11 cellular contexts compared by ENCODE assay signal in genomic region chr3:106255870-106256248, GRCh38.
DNase-seq lines count a peak whose midpoint lies in the region; ATAC-seq, FAIRE-seq and TF ChIP-seq lines count a peak whose summit lies in the region.
"Had no signal": no experiment of that assay in that cellular context is flagged by ENCODE, and none has a peak within 500 bp of the region (broad histone marks: within the 10 kb centered on the region; RNA-seq: fewer than 3 reads in every experiment).

No MANE protein-coding gene starts in this region.

- peak overlapping the region; percentile 90 for H3K4me2 ChIP-seq in Karpas-422 (ENCODE audit: low read depth, low read length, poor library complexity, severe bottlenecking)

- no peaks in the 10 kb centered on the region for H3K36me3 Mint-ChIP-seq in CD14-positive monocyte

- FAIRE-seq in GM19239 (lab: Jason Lieb, UNC), result peak; percentile 99

- peak overlapping the region; percentile 3; the same call in 1 of the 2 replicates for H2AFZ ChIP-seq in Karpas-422 (ENCODE audit: low read length)

- H3K36me3 ChIP-seq in GM06990 (ENCODE audit: control insufficient read depth, insufficient read depth, low read length) (peaks cover 8% of the 10 kb centered on the region), Karpas-422 (ENCODE audit: insufficient read depth, low read length) (peaks cover 28% of the 10 kb centered on the region; the same call in 1 of the 2 replicates)

- ATAC-seq in HG02840 (IDR thresholded peaks at IDR 0.05; ENCODE audit: low FRiP score, unreplicated experiment), result peak; percentile 95
- no peak for ATAC-seq in activated CD4-positive, CD25-positive, alpha-beta regulatory T cell treated with anti-CD3 and anti-CD28 coated beads, Interleukin-2, amount 50 U/mL, for 24 hours
- ATAC-seq: T-cell had no signal

- H3K9me2 ChIP-seq in Karpas-422 (replicated peaks; ENCODE audit: insufficient read depth, low read length), result no peaks in the 10 kb centered on the region

- intact Hi-C loops in CD14-positive monocyte (cut with micrococcal nuclease), result no loop called here

- H3K9me3 Mint-ChIP-seq in CD14-positive monocyte, result peaks cover 5 to 13% (median 10%) of the 10 kb centered on the region in 7 donors
- H3K9me3 Mint-ChIP-seq: activated naive CD4-positive, alpha-beta T cell treated with anti-CD3 and anti-CD28 coated beads, Interleukin-2, amount 50 U/mL, for 24 hours had no signal

- peak overlapping the region; percentile 91 for H3K9ac ChIP-seq in Karpas-422 (ENCODE audit: low read length)

- peak overlapping the region; percentile 91 for H3K27ac ChIP-seq in Karpas-422 (ENCODE audit: low read length)

- peaks cover 36% of the 10 kb centered on the region for H3K4me1 ChIP-seq in Karpas-422 (ENCODE audit: low read length)

- H3K79me2 ChIP-seq in Karpas-422 (ENCODE audit: low read length), result peaks cover 37% of the 10 kb centered on the region

- peak overlapping the region; percentile 78 for H3K4me3 ChIP-seq in GM06990 (replicated peaks; ENCODE audit: low read depth, low read length)
- H3K4me3 ChIP-seq in Karpas-422 (ENCODE audit: low read length), result peak overlapping the region; percentile 85

- TF ChIP-seq CTCF in GM06990 (IDR thresholded peaks at IDR 0.05; ENCODE audit: insufficient read depth, low read length, poor library complexity, severe bottlenecking), result no peak
- TF ChIP-seq CTCF in CD14-positive monocyte (IDR thresholded peaks at IDR 0.05), result no peak

- H3K4me1 Mint-ChIP-seq in CD14-positive monocyte, result no peaks in the 10 kb centered on the region

- H3K4me3 Mint-ChIP-seq in CD14-positive monocyte, result no peak overlapping the region
- H3K4me3 Mint-ChIP-seq: activated naive CD4-positive, alpha-beta T cell treated with anti-CD3 and anti-CD28 coated beads, Interleukin-2, amount 50 U/mL, for 24 hours; T-cell had no signal

- no peaks in the 10 kb centered on the region for H3K27me3 ChIP-seq in GM06990 (replicated peaks; ENCODE audit: control insufficient read depth, insufficient read depth, low read length)
- no peaks in the 10 kb centered on the region for H3K27me3 ChIP-seq in Karpas-422 (ENCODE audit: low read length)

- DNase-seq in GM06990 (ENCODE audit: extremely low read depth, insufficient read length) (peak; percentile 85), GM19239 (ENCODE audit: insufficient read length, low spot score) (no peak), Karpas-422 (peak; percentile 97), NCI-H1436 (lab: John Stamatoyannopoulos, UW) (no peak), NCI-H345 (lab: John Stamatoyannopoulos, UW) (no peak), CD14-positive monocyte (ENCODE audit: low spot score) (no peak)
- DNase-seq: retina had no signal

- H4K20me1 ChIP-seq in Karpas-422 (ENCODE audit: insufficient read depth, low read depth, low read length), result no peaks in the 10 kb centered on the region

- no peaks in the 10 kb centered on the region; the same call in 1 of the 2 replicates for H3K9me3 ChIP-seq in Karpas-422 (ENCODE audit: low read length)

- no peak overlapping the region for H3K27ac Mint-ChIP-seq in CD14-positive monocyte
- H3K27ac Mint-ChIP-seq: activated naive CD4-positive, alpha-beta T cell treated with anti-CD3 and anti-CD28 coated beads, Interleukin-2, amount 50 U/mL, for 24 hours; T-cell had no signal

- peaks cover 0 to 1% (median 0%) of the 10 kb centered on the region in 3 donors for H3K27me3 Mint-ChIP-seq in CD14-positive monocyte (ENCODE audit: low read depth in 3 of 3)
- H3K27me3 Mint-ChIP-seq: activated naive CD4-positive, alpha-beta T cell treated with anti-CD3 and anti-CD28 coated beads, Interleukin-2, amount 50 U/mL, for 24 hours; T-cell had no signal

Comparison
In these comparisons a context has a peak if more than half of its experiments do, and no peak if none do; other contexts are left out.
1. DNase-seq: peak in GM06990 (single experiment) and Karpas-422 (single experiment); none in GM19239 (single experiment), NCI-H1436 (single experiment), NCI-H345 (single experiment) and CD14-positive monocyte (single experiment).